ENCODE assay signal across 17 cellular contexts in the genomic region with DNA sequence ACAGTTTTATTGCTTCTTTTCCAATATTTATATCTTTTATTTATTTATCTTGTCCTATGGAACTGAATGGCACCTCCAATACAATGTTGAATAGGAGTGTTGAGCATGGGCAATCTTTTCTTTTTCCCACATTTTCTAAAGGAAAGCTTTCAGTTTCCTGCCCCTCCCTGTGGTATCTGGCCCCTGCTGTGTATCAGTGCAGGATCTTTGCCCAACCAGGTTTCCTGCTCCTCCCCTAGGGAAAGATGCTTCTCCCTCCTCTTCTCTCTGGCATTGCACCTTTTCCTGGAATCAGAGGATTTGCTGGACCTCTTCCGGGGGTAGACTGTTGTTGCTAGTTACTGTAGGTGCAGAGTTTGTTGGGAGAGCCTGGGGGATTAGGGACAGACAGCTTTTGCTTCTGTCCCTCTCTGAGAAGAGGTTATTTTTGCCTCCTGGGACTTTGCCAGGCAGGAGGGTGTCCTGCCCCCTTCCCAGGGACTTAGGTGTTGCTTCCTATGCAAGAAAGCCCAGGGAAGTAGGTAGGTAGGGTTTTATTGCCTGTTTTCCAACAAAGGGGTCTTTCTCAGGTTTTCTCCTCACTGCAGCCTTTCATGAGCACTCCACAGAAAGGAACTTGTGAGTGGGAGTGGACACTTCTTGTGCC.
"Had no signal": no experiment of that assay in that cellular context is flagged by ENCODE, and none has a peak within 500 bp of the region (broad histone marks: within the 10 kb centered on the region; RNA-seq: fewer than 3 reads in every experiment).

No MANE protein-coding gene starts in this region.

- H3K9me3 ChIP-seq: ascending aorta, gastroesophageal sphincter, left lung, suprapubic skin, vagina had no signal

- FAIRE-seq: kidney had no signal

- DNase-seq: activated CD8-positive, alpha-beta memory T cell treated with anti-CD3 and anti-CD28 coated beads for 24 hours; activated CD8-positive, alpha-beta memory T cell treated with anti-CD3 and anti-CD28 coated beads, Interleukin-2, amount 50 U/mL, for 48 hours; activated effector memory CD4-positive, alpha-beta T cell treated with Interleukin-2 at 50 U/mL for 16 hours; activated naive CD4-positive, alpha-beta T cell treated with anti-CD3 and anti-CD28 coated beads, Interleukin-2, amount 50 U/mL, for 16 hours; activated T-cell treated with anti-CD3 and anti-CD28 coated beads, Interleukin-2, amount 50 U/mL, for 48 hours; cerebellar nuclear complex; cortex of kidney; kidney; left lung; T1000; trophoblast cell had no signal

- ATAC-seq: activated CD4-positive, CD25-positive, alpha-beta regulatory T cell treated with anti-CD3 and anti-CD28 coated beads, Interleukin-2, amount 50 U/mL, for 24 hours; esophagus mucosa; gastroesophageal sphincter; left lung had no signal

- H3K27ac ChIP-seq: ascending aorta, gastroesophageal sphincter, left lung, suprapubic skin, vagina had no signal

- H3K27me3 ChIP-seq: ascending aorta, gastroesophageal sphincter, left lung, suprapubic skin, vagina had no signal

- H3K36me3 ChIP-seq: suprapubic skin, vagina had no signal

- H3K4me1 ChIP-seq: ascending aorta, left lung, suprapubic skin, vagina had no signal

- H3K4me3 ChIP-seq: ascending aorta, gastroesophageal sphincter, left lung, suprapubic skin, vagina had no signal
